19 cellular contexts compared by ENCODE assay signal in genomic region chr7:34869016-34869415, GRCh38.
"Had no signal": no experiment of that assay in that cellular context is flagged by ENCODE, and none has a peak within 500 bp of the region (broad histone marks: within the 10 kb centered on the region; RNA-seq: fewer than 3 reads in every experiment).

No MANE protein-coding gene starts in this region.

- H3K36me3 ChIP-seq: pancreas, upper lobe of right lung had no signal

- DNase-seq: activated B cell treated with CpG ODN at 0.5 μM for 24 hours; activated CD4-positive, alpha-beta memory T cell treated with anti-CD3 and anti-CD28 coated beads, Interleukin-2, amount 10 ng/mL, durations not matched to agents 7 days and 5 days; activated CD4-positive, alpha-beta T cell treated with anti-CD3 and anti-CD28 coated beads for 4 hours; activated CD8-positive, alpha-beta memory T cell treated with anti-CD3 and anti-CD28 coated beads, Interleukin-2, amount 10 ng/mL, durations not matched to agents 7 days and 5 days; activated naive CD4-positive, alpha-beta T cell treated with anti-CD3 and anti-CD28 coated beads for 36 hours; activated T-cell treated with anti-CD3 and anti-CD28 coated beads, Interleukin-2, amount 50 U/mL, for 1 hour; aorta; effector memory CD4-positive, alpha-beta T cell; glutamatergic neuron; kidney glomerular epithelial cell; left ventricle myocardium superior; naive thymus-derived CD4-positive, alpha-beta T cell; pancreas; retina; stimulated activated CD4-positive, alpha-beta T cell treated with anti-CD3 and anti-CD28 coated beads, Interleukin-12 subunit alpha, Interleukin-12 subunit beta, amount 100 ng/mL, for 4 hours; stimulated activated CD4-positive, alpha-beta T cell treated with anti-CD3 and anti-CD28 coated beads, Interleukin-1b, Interleukin-23, amount 100 ng/mL, for 48 hours; stimulated activated naive CD8-positive, alpha-beta T cell treated with anti-CD3 and anti-CD28 coated beads, Interleukin-15, amount 100 ng/mL, for 72 hours; T-cell; upper lobe of right lung had no signal

- H3K27me3 ChIP-seq: pancreas, upper lobe of right lung had no signal

- H3K4me3 ChIP-seq: pancreas, upper lobe of right lung had no signal

- H3K9me3 ChIP-seq: pancreas, upper lobe of right lung had no signal

- H3K27ac ChIP-seq: pancreas, upper lobe of right lung had no signal

- ATAC-seq: activated CD8-positive, alpha-beta memory T cell treated with anti-CD3 and anti-CD28 coated beads, Interleukin-2, amount 10 ng/mL, durations not matched to agents 7 days and 5 days; left ventricle myocardium superior; naive thymus-derived CD4-positive, alpha-beta T cell; pancreas; T-cell; upper lobe of right lung had no signal

- H3K4me1 ChIP-seq: pancreas, upper lobe of right lung had no signal
